In genomic region chr11:235180-235997, GRCh38 we compare ENCODE assay signal across 7 cellular contexts. TPM values are rescaled to one million over a fixed set of nuclear protein-coding genes. Genes with fewer than 3 reads are reported as not detected.
DNase-seq lines count a peak whose midpoint lies in the region; ATAC-seq, FAIRE-seq and TF ChIP-seq lines count a peak whose summit lies in the region.
"Had no signal": no experiment of that assay in that cellular context is flagged by ENCODE, and none has a peak within 500 bp of the region (broad histone marks: within the 10 kb centered on the region; RNA-seq: fewer than 3 reads in every experiment).

No MANE protein-coding gene starts in this region.

- TF ChIP-seq POLR2A in GM12892 (IDR thresholded peaks at IDR 0.05; ENCODE audit: low read depth, low read length): no peak
- TF ChIP-seq POLR2A in prostate gland (IDR thresholded peaks at IDR 0.05): no peak

- TF ChIP-seq CTCF in MM.1S (IDR thresholded peaks at IDR 0.05; ENCODE audit: low read length) (no peak), coronary artery (IDR thresholded peaks at IDR 0.05) (no peak), prostate gland (IDR thresholded peaks at IDR 0.05) (no peak)

- H3K4me1 ChIP-seq in MM.1S (ENCODE audit: low read length) (peaks cover 12% of the 10 kb centered on the region), prostate gland (replicated peaks) (peaks cover 8% of the 10 kb centered on the region)

- H3K27me3 ChIP-seq in MM.1S (replicated peaks; ENCODE audit: insufficient read depth, low read length): no peaks in the 10 kb centered on the region
- H3K27me3 ChIP-seq in prostate gland (replicated peaks; ENCODE audit: insufficient read depth): no peaks in the 10 kb centered on the region

- H3K36me3 ChIP-seq in MM.1S (replicated peaks; ENCODE audit: insufficient read depth, low read length): no peaks in the 10 kb centered on the region; the same call in 1 of the 2 replicates
- H3K36me3 ChIP-seq in prostate gland: no peaks in the 10 kb centered on the region

- no peaks in the 10 kb centered on the region for H4K20me1 ChIP-seq in MM.1S (ENCODE audit: insufficient read depth, low read length)

- intact Hi-C loops in prostate gland (cut with DNase I): loop anchor here (5.0 to 10.0 kb wide), 2 partner anchors 122 to 269 kb away; partner anchors contain the start of gene RNH1

- H3F3A ChIP-seq in MM.1S (ENCODE audit: insufficient read depth, low read length): peaks cover 4% of the 10 kb centered on the region; the same call in 1 of the 2 replicates

- WGBS in prostate gland: 27% methylated on average over 21 of the region's 21 CpGs

- peak; percentile 74 for FAIRE-seq in GM12892 (lab: Jason Lieb, UNC)
- FAIRE-seq: TTC549 had no signal

- ATAC-seq in GM18858 (IDR thresholded peaks at IDR 0.05; ENCODE audit: unreplicated experiment): no peak

- H3K9me2 ChIP-seq in MM.1S (replicated peaks; ENCODE audit: insufficient read depth, low read length): no peaks in the 10 kb centered on the region

- H3K79me2 ChIP-seq in MM.1S (ENCODE audit: low read length): peaks cover 36% of the 10 kb centered on the region

- no peaks in the 10 kb centered on the region for H3K9me3 ChIP-seq in MM.1S (replicated peaks; ENCODE audit: insufficient read depth, low read length)
- no peaks in the 10 kb centered on the region for H3K9me3 ChIP-seq in prostate gland

- H3K4me3 ChIP-seq in MM.1S (ENCODE audit: low read length) (peak overlapping the region; percentile 65), coronary artery (peak overlapping the region; percentile 89), prostate gland (peak overlapping the region; percentile 90 to 95)

- H2AFZ ChIP-seq in MM.1S (ENCODE audit: low read length): peak overlapping the region; percentile 80

- H3K4me2 ChIP-seq in MM.1S (ENCODE audit: low read depth, low read length): peak overlapping the region; percentile 61

- peak overlapping the region; percentile 71 for H3K9ac ChIP-seq in MM.1S (ENCODE audit: low read length)

- DNase-seq in GM12892 (ENCODE audit: insufficient read length) (no peak), MM.1S (no peak), coronary artery (ENCODE audit: low spot score) (no peak), prostate gland (ENCODE audit: low spot score) (no peak), anterior cingulate cortex (lab: John Stamatoyannopoulos, UW) (no peak)

- no peak overlapping the region for H3K27ac ChIP-seq in MM.1S (ENCODE audit: low read length)
- H3K27ac ChIP-seq in coronary artery: peak overlapping the region; percentile 86 to 94
- H3K27ac ChIP-seq in prostate gland: peak overlapping the region; percentile 98

RNA-seq across cellular contexts. Expression of gene SIRT3, which starts 0.8 kb away (rescaled TPM):
- polyA plus RNA-seq in GM12892 (2012; ENCODE audit: missing spikeins): 20.7 TPM
- 10 to 100 TPM; 21.5 to 32.5 TPM for total RNA-seq in prostate gland

RNA-seq across cellular contexts. Expression of gene PSMD13, which starts 1.4 kb away (rescaled TPM):
- 147 TPM for polyA plus RNA-seq in GM12892 (2012; ENCODE audit: missing spikeins)
- total RNA-seq in prostate gland: 100 to 1,000 TPM in 1 of 2 donors, 10 to 100 TPM in 1; 87.4 to 129 TPM

RNA-seq across cellular contexts. Expression of gene RIC8A, which starts 27.9 kb away (rescaled TPM):
- polyA plus RNA-seq in GM12892 (2012; ENCODE audit: missing spikeins): 38.6 TPM
- 100 to 1,000 TPM in 1 of 2 donors, 10 to 100 TPM in 1; 82.3 to 114 TPM for total RNA-seq in prostate gland

RNA-seq across cellular contexts. Expression of gene BET1L, which starts 28.2 kb away (rescaled TPM):
- 24.1 TPM for polyA plus RNA-seq in GM12892 (2012; ENCODE audit: missing spikeins)
- total RNA-seq in prostate gland: 10 to 100 TPM; 52.1 to 54.8 TPM

RNA-seq across cellular contexts. Expression of gene SCGB1C1, which starts 42.5 kb away (rescaled TPM):
- not detected for polyA plus RNA-seq in GM12892 (2012; ENCODE audit: missing spikeins)
- total RNA-seq in prostate gland: not detected
